In genomic region chr1:212950243-212951057, GRCh38 we compare ENCODE assay signal across 8 cellular contexts. TPM values are rescaled to one million over a fixed set of nuclear protein-coding genes. Genes with fewer than 3 reads are reported as not detected.
A peak's percentile ranks its signal among the peaks of the same experiment; 100 is the strongest.
DNase-seq lines count a peak whose midpoint lies in the region; ATAC-seq and TF ChIP-seq lines count a peak whose summit lies in the region.

VASH2 (plus strand) TSS chr1:212950541; CDS start chr1:212951543, 1,002 bp downstream.

- H3K9me3 ChIP-seq in colonic mucosa = no peaks in the 10 kb centered on the region

- no peak within 1 kb of the TSS for H3K27ac ChIP-seq in colonic mucosa

- H3K36me3 ChIP-seq in colonic mucosa = no peaks in the 10 kb centered on the region

- H3K4me3 ChIP-seq in colonic mucosa = peak within 1 kb of the TSS; percentile 52

- TF ChIP-seq CTCF in colonic mucosa (IDR thresholded peaks at IDR 0.05) = no peak

- ATAC-seq in GM18508 (IDR thresholded peaks at IDR 0.05; ENCODE audit: insufficient read depth, unreplicated experiment) = peak; percentile 80
- ATAC-seq in HG02970 (IDR thresholded peaks at IDR 0.05; ENCODE audit: low FRiP score, unreplicated experiment) = peak; percentile 84
- peak; percentile 86 for ATAC-seq in left lobe of liver

- DNase-seq in A172 (ENCODE audit: low spot score) (peak; percentile 82), NCI-H2081 treated with DMSO at 0.1 percent for 48 hours (lab: John Stamatoyannopoulos, UW) (peak; percentile 71), colonic mucosa (peak; percentile 87), left lobe of liver (ENCODE audit: low spot score) (peak; percentile 54)
- DNase-seq in activated CD4-positive, CD25-positive, alpha-beta regulatory T cell (lab: John Stamatoyannopoulos, UW) = peak; percentile 5 to 34 (median 21)
- peak; percentile 70 to 80 for DNase-seq in stimulated activated CD4-positive, alpha-beta T cell treated with anti-CD3 and anti-CD28 coated beads, Interleukin-2, amount 100 ng/mL, for 24 hours

- H3K9ac ChIP-seq in colonic mucosa (ENCODE audit: low read depth in 2 of 2, low read length in 2 of 2) = peak within 1 kb of the TSS in 1 of 2 donors; percentile 28

- intact Hi-C loops in colonic mucosa (cut with DNase I) = no loop called here

- H3K4me1 ChIP-seq in colonic mucosa = no peaks in the 10 kb centered on the region

- no peaks in the 10 kb centered on the region for H3K27me3 ChIP-seq in colonic mucosa

RNA-seq across cellular contexts. Expression of gene VASH2, which starts in this region (rescaled TPM):
- total RNA-seq in A172 (2014; rRNA removed; shearing (Covaris generic)) = 1.9 and 2.9 TPM in 2 replicates
- total RNA-seq in colonic mucosa = 1 to 10 TPM in 1 of 2 donors, under 1 TPM in 1; 0.48 to 1.6 TPM
- total RNA-seq in left lobe of liver = 0.10 TPM

Comparison
In these comparisons a context has a peak if more than half of its experiments do, and no peak if none do; other contexts are left out.
1. Peak in DNase-seq and ATAC-seq in left lobe of liver; RNA of the gene not detected or under 1 TPM.
2. DNase-seq: peak in every context shown above with its lines; median percentile 87 in colonic mucosa; 82 in A172; 75 in stimulated activated CD4-positive, alpha-beta T cell treated with anti-CD3 and anti-CD28 coated beads, Interleukin-2, amount 100 ng/mL, for 24 hours; 71 in NCI-H2081 treated with DMSO at 0.1 percent for 48 hours; 54 in left lobe of liver; 21 in activated CD4-positive, CD25-positive, alpha-beta regulatory T cell.